Comparison of ENCODE assay signal across 17 cellular contexts in the genomic region with DNA sequence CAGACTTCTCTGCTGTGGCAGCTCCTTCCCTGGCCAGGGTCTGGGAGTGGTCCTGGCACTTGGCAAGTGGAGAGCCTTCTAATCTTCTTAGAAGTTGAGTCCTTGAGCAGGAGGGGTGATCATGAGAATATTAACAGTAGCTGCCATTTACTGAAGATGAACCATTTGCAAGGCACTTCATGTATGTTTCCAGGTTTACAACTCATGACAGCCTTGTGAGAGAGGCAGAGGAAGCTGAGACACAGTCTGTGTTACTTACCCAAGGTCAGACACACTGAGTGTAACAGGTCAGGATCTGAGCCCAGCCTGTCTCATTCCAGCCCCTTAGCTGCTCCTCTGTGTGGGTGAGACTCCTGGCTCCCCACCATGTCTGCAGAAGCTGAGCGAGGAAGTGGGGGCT. TPM values are rescaled to one million over a fixed set of nuclear protein-coding genes. Genes with fewer than 3 reads are reported as not detected.
DNase-seq lines count a peak whose midpoint lies in the region; ATAC-seq, FAIRE-seq and TF ChIP-seq lines count a peak whose summit lies in the region.
"Had no signal": no experiment of that assay in that cellular context is flagged by ENCODE, and none has a peak within 500 bp of the region (broad histone marks: within the 10 kb centered on the region; RNA-seq: fewer than 3 reads in every experiment).

No MANE protein-coding gene starts in this region.

- H2BK120ac ChIP-seq in mesenchymal stem cell (ENCODE audit: low read depth, low read length) = no peak overlapping the region

- H3K23ac ChIP-seq in mesenchymal stem cell (ENCODE audit: low read length in 2 of 2) = no peak overlapping the region

- H2AK5ac ChIP-seq in mesenchymal stem cell (ENCODE audit: low read length, severe bottlenecking) = peak overlapping the region; percentile 90

- 74% methylated on average over 1 of the region's 1 CpG for WGBS in mesenchymal stem cell
- WGBS in upper lobe of left lung, 2 donors = 94 to 100% methylated on average over 1 of the region's 1 CpG

- H3K4me1 ChIP-seq in adipocyte (ENCODE audit: control insufficient read depth, insufficient read depth, low read length) (peaks cover 62% of the 10 kb centered on the region), mesenchymal stem cell (ENCODE audit: control insufficient read depth, insufficient read depth, low read depth, low read length) (peaks cover 77% of the 10 kb centered on the region), upper lobe of left lung (peaks cover 18 to 51% (median 33%) of the 10 kb centered on the region in 4 donors)

- H3K27me3 Mint-ChIP-seq in activated T-cell treated with anti-CD3 and anti-CD28 coated beads, Interleukin-2, amount 50 U/mL, for 24 hours = no peaks in the 10 kb centered on the region
- H3K27me3 Mint-ChIP-seq in activated T-cell treated with anti-CD3 and anti-CD28 coated beads, Interleukin-2, amount 50 U/mL, for 4 hours (ENCODE audit: low read depth) = peaks cover 5% of the 10 kb centered on the region
- H3K27me3 Mint-ChIP-seq: activated naive CD8-positive, alpha-beta T cell treated with anti-CD3 and anti-CD28 coated beads, Interleukin-2, amount 50 U/mL, for 24 hours had no signal

- TF ChIP-seq CTCF in upper lobe of left lung (IDR thresholded peaks at IDR 0.05) = no peak

- H3K4me2 ChIP-seq in mesenchymal stem cell (ENCODE audit: low read length, poor library complexity, severe bottlenecking) = no peak overlapping the region

- no peaks in the 10 kb centered on the region for H3K27me3 ChIP-seq in adipocyte (replicated peaks; ENCODE audit: control insufficient read depth, insufficient read depth, low read length)
- H3K27me3 ChIP-seq in mesenchymal stem cell (ENCODE audit: control insufficient read depth in 1 of 2, insufficient read depth in 1 of 2, low read length in 2 of 2) = no peaks in the 10 kb centered on the region
- H3K27me3 ChIP-seq in upper lobe of left lung = no peaks in the 10 kb centered on the region
- H3K27me3 ChIP-seq: left lung had no signal

- no peak for ATAC-seq in activated T-cell treated with anti-CD3 and anti-CD28 coated beads, Interleukin-2, amount 50 U/mL, for 4 hours
- no peak for ATAC-seq in upper lobe of left lung (ENCODE audit: low FRiP score in 2 of 2)
- ATAC-seq in GM19397 (IDR thresholded peaks at IDR 0.05; ENCODE audit: unreplicated experiment) = no peak
- ATAC-seq: activated CD8-positive, alpha-beta T cell treated with anti-CD3 and anti-CD28 coated beads, Interleukin-2, amount 10 ng/mL, durations not matched to agents 7 days and 5 days; activated naive CD8-positive, alpha-beta T cell treated with anti-CD3 and anti-CD28 coated beads, Interleukin-2, amount 50 U/mL, for 24 hours had no signal

- H2AFZ ChIP-seq in mesenchymal stem cell (ENCODE audit: low read depth, low read length) = no peak overlapping the region

- H3K27ac ChIP-seq in mesenchymal stem cell (ENCODE audit: low read length, poor library complexity, severe bottlenecking) (peak overlapping the region; percentile 82), upper lobe of left lung (peak overlapping the region in 3 of 4 donors; percentile 21 to 43 (median 30)), caudate nucleus (ENCODE audit: low read depth, low read length) (no peak overlapping the region)
- H3K27ac ChIP-seq: tibial nerve had no signal

- H3K4ac ChIP-seq in mesenchymal stem cell (ENCODE audit: low read depth in 1 of 2, low read length in 2 of 2) = peak overlapping the region; percentile 2 to 13

- H3K36me3 Mint-ChIP-seq in activated T-cell treated with anti-CD3 and anti-CD28 coated beads, Interleukin-2, amount 50 U/mL, for 24 hours (ENCODE audit: low read depth) = no peaks in the 10 kb centered on the region
- H3K36me3 Mint-ChIP-seq in activated T-cell treated with anti-CD3 and anti-CD28 coated beads, Interleukin-2, amount 50 U/mL, for 4 hours (ENCODE audit: insufficient read depth) = no peaks in the 10 kb centered on the region

- no peak for FAIRE-seq in HTR-8/SVneo (lab: Jason Lieb, UNC)
- FAIRE-seq: endothelial cell of umbilical vein, frontal cortex had no signal

- DNase-seq in activated T-cell treated with anti-CD3 and anti-CD28 coated beads, Interleukin-2, amount 50 U/mL, for 24 hours = no peak
- DNase-seq in activated T-cell treated with anti-CD3 and anti-CD28 coated beads, Interleukin-2, amount 50 U/mL, for 4 hours = no peak
- DNase-seq in adipocyte (ENCODE audit: low read depth) (peak; percentile 44), mesenchymal stem cell (peak; percentile 67), upper lobe of left lung (no peak), HTR-8/SVneo (ENCODE audit: insufficient read length, low spot score) (no peak), caudate nucleus (lab: John Stamatoyannopoulos, UW) (no peak)
- DNase-seq: activated CD8-positive, alpha-beta T cell treated with anti-CD3 and anti-CD28 coated beads, Interleukin-2, amount 10 ng/mL, durations not matched to agents 7 days and 5 days; activated naive CD8-positive, alpha-beta T cell treated with anti-CD3 and anti-CD28 coated beads, Interleukin-2, amount 50 U/mL, for 24 hours; left lung; NCI-H1694 treated with DMSO at 0.1 percent for 48 hours; stimulated activated naive CD4-positive, alpha-beta T cell had no signal

- H2BK12ac ChIP-seq in mesenchymal stem cell (ENCODE audit: low read length in 2 of 2) = peak overlapping the region in 1 of 2 experiments; percentile 59

- no peak for TF ChIP-seq EP300 in upper lobe of left lung (IDR thresholded peaks at IDR 0.05)

- peak overlapping the region in 1 of 2 experiments; percentile 58 for H3K14ac ChIP-seq in mesenchymal stem cell (ENCODE audit: low read length in 2 of 2)

- H3K4me3 ChIP-seq in adipocyte (ENCODE audit: low read length) (no peak overlapping the region), mesenchymal stem cell (ENCODE audit: insufficient read depth in 1 of 2, low read depth in 1 of 2, low read length in 2 of 2) (no peak overlapping the region), upper lobe of left lung (no peak overlapping the region)
- H3K4me3 ChIP-seq: left lung, tibial nerve had no signal

- no peak overlapping the region for H3K4me3 Mint-ChIP-seq in activated T-cell treated with anti-CD3 and anti-CD28 coated beads, Interleukin-2, amount 50 U/mL, for 24 hours
- H3K4me3 Mint-ChIP-seq in activated T-cell treated with anti-CD3 and anti-CD28 coated beads, Interleukin-2, amount 50 U/mL, for 4 hours = no peak overlapping the region
- H3K4me3 Mint-ChIP-seq: activated CD8-positive, alpha-beta T cell treated with anti-CD3 and anti-CD28 coated beads, Interleukin-2, amount 10 ng/mL, durations not matched to agents 7 days and 5 days; activated naive CD8-positive, alpha-beta T cell treated with anti-CD3 and anti-CD28 coated beads, Interleukin-2, amount 50 U/mL, for 24 hours; T-helper 1 cell treated with Interleukin-12 subunit alpha and Interleukin-12 subunit beta and Interleukin-4 antibody, amounts not matched to agents 30 μg/mL and 1 μg/mL, for 36 hours had no signal

- peak overlapping the region; percentile 29 for H4K91ac ChIP-seq in mesenchymal stem cell (ENCODE audit: low read length)

- H3K9me3 ChIP-seq in adipocyte (ENCODE audit: control insufficient read depth, low read length) (no peaks in the 10 kb centered on the region), mesenchymal stem cell (ENCODE audit: control insufficient read depth, low read length) (no peaks in the 10 kb centered on the region), upper lobe of left lung (no peaks in the 10 kb centered on the region)
- H3K9me3 ChIP-seq: left lung, tibial nerve had no signal

- peak overlapping the region; percentile 33 for H2BK5ac ChIP-seq in mesenchymal stem cell (ENCODE audit: low read depth, low read length, poor library complexity, severe bottlenecking)

- no peaks in the 10 kb centered on the region for H3K36me3 ChIP-seq in adipocyte (ENCODE audit: control insufficient read depth, insufficient read depth, low read length, severe bottlenecking)
- peaks cover 0 to 17% of the 10 kb centered on the region in 2 experiments for H3K36me3 ChIP-seq in mesenchymal stem cell (ENCODE audit: control insufficient read depth in 1 of 2, insufficient read depth in 2 of 2, low read depth in 1 of 2, low read length in 2 of 2)
- H3K36me3 ChIP-seq in upper lobe of left lung = no peaks in the 10 kb centered on the region
- H3K36me3 ChIP-seq: left lung, tibial nerve had no signal

- peak overlapping the region; percentile 14 for H3K27ac Mint-ChIP-seq in activated T-cell treated with anti-CD3 and anti-CD28 coated beads, Interleukin-2, amount 50 U/mL, for 24 hours
- H3K27ac Mint-ChIP-seq: activated CD8-positive, alpha-beta T cell treated with anti-CD3 and anti-CD28 coated beads, Interleukin-2, amount 10 ng/mL, durations not matched to agents 7 days and 5 days; activated naive CD8-positive, alpha-beta T cell treated with anti-CD3 and anti-CD28 coated beads, Interleukin-2, amount 50 U/mL, for 24 hours; T-helper 1 cell treated with Interleukin-12 subunit alpha and Interleukin-12 subunit beta and Interleukin-4 antibody, amounts not matched to agents 30 μg/mL and 1 μg/mL, for 36 hours had no signal

- peak overlapping the region; percentile 48 to 54 for H3K18ac ChIP-seq in mesenchymal stem cell (ENCODE audit: low read depth in 1 of 2, low read length in 2 of 2)

- H3K9ac ChIP-seq in adipocyte (ENCODE audit: low read length) (no peak overlapping the region), mesenchymal stem cell (ENCODE audit: low read length) (no peak overlapping the region)

- H3K4me1 Mint-ChIP-seq in activated T-cell treated with anti-CD3 and anti-CD28 coated beads, Interleukin-2, amount 50 U/mL, for 24 hours (ENCODE audit: low read depth) = no peaks in the 10 kb centered on the region
- no peaks in the 10 kb centered on the region for H3K4me1 Mint-ChIP-seq in activated T-cell treated with anti-CD3 and anti-CD28 coated beads, Interleukin-2, amount 50 U/mL, for 4 hours (ENCODE audit: low read depth)
- H3K4me1 Mint-ChIP-seq: activated naive CD8-positive, alpha-beta T cell treated with anti-CD3 and anti-CD28 coated beads, Interleukin-2, amount 50 U/mL, for 24 hours had no signal

- peaks cover 15% of the 10 kb centered on the region for H3K79me1 ChIP-seq in mesenchymal stem cell (replicated peaks; ENCODE audit: low read length, poor library complexity, severe bottlenecking)

- no peak for TF ChIP-seq POLR2A in upper lobe of left lung (IDR thresholded peaks at IDR 0.05)

- peak overlapping the region; percentile 12 for H2BK15ac ChIP-seq in mesenchymal stem cell (ENCODE audit: low read depth, poor library complexity, severe bottlenecking)

- H3K9me3 Mint-ChIP-seq in activated T-cell treated with anti-CD3 and anti-CD28 coated beads, Interleukin-2, amount 50 U/mL, for 24 hours = no peaks in the 10 kb centered on the region
- no peaks in the 10 kb centered on the region for H3K9me3 Mint-ChIP-seq in activated T-cell treated with anti-CD3 and anti-CD28 coated beads, Interleukin-2, amount 50 U/mL, for 4 hours
- H3K9me3 Mint-ChIP-seq: activated naive CD8-positive, alpha-beta T cell treated with anti-CD3 and anti-CD28 coated beads, Interleukin-2, amount 50 U/mL, for 24 hours; T-helper 1 cell treated with Interleukin-12 subunit alpha and Interleukin-12 subunit beta and Interleukin-4 antibody, amounts not matched to agents 30 μg/mL and 1 μg/mL, for 36 hours had no signal

- H4K8ac ChIP-seq in mesenchymal stem cell (ENCODE audit: low read length) = peak overlapping the region; percentile 10

RNA-seq across cellular contexts. Expression of gene SRF, which starts 45.5 kb away (rescaled TPM):
- 10 to 100 TPM; 72.0 to 80.1 (median 72.8) TPM for total RNA-seq in activated T-cell treated with anti-CD3 and anti-CD28 coated beads, Interleukin-2, amount 50 U/mL, for 4 hours
- polyA plus RNA-seq in mesenchymal stem cell (2013, experiment 1 of 2) = 30.1 TPM
- 29.6 TPM for polyA plus RNA-seq in mesenchymal stem cell (2013, experiment 2 of 2)
- total RNA-seq in upper lobe of left lung = 10 to 100 TPM; 25.1 to 40.6 (median 30.8) TPM

RNA-seq across cellular contexts. Expression of gene PTK7, which starts 49.4 kb away (rescaled TPM):
- 1 to 10 TPM; 1.3 to 4.3 (median 1.9) TPM for total RNA-seq in activated T-cell treated with anti-CD3 and anti-CD28 coated beads, Interleukin-2, amount 50 U/mL, for 4 hours
- 73.1 TPM for polyA plus RNA-seq in mesenchymal stem cell (2013, experiment 1 of 2)
- polyA plus RNA-seq in mesenchymal stem cell (2013, experiment 2 of 2) = 71.9 TPM
- total RNA-seq in upper lobe of left lung = 100 to 1,000 TPM in 2 of 6 donors, 10 to 100 TPM in 4; 68.6 to 180 (median 89.4) TPM

RNA-seq across cellular contexts. Expression of gene CUL9, which starts 56.4 kb away (rescaled TPM):
- 10 to 100 TPM; 29.5 to 32.3 (median 30.4) TPM for total RNA-seq in activated T-cell treated with anti-CD3 and anti-CD28 coated beads, Interleukin-2, amount 50 U/mL, for 4 hours
- polyA plus RNA-seq in mesenchymal stem cell (2013, experiment 1 of 2) = 12.8 TPM
- polyA plus RNA-seq in mesenchymal stem cell (2013, experiment 2 of 2) = 11.6 TPM
- 100 to 1,000 TPM in 1 of 6 donors, 10 to 100 TPM in 5; 26.9 to 105 (median 47.5) TPM for total RNA-seq in upper lobe of left lung

Comparison
In these comparisons a context has a peak if more than half of its experiments do, and no peak if none do; other contexts are left out.
1. DNase-seq: peak in adipocyte (single experiment) and mesenchymal stem cell (single experiment); none in activated T-cell treated with anti-CD3 and anti-CD28 coated beads, Interleukin-2, amount 50 U/mL, for 24 hours (single experiment), activated T-cell treated with anti-CD3 and anti-CD28 coated beads, Interleukin-2, amount 50 U/mL, for 4 hours (single experiment), upper lobe of left lung (0 of 2), HTR-8/SVneo (single experiment) and caudate nucleus (0 of 61).
2. RNA of gene PTK7, which starts 49.4 kb away (total RNA-seq): 68.6 to 180 TPM in upper lobe of left lung; 1.3 to 4.3 TPM in activated T-cell treated with anti-CD3 and anti-CD28 coated beads, Interleukin-2, amount 50 U/mL, for 4 hours; every median in the first group is over 10 times any median in the second.